Comparison of ENCODE assay signal across 8 cellular contexts in the genomic region with DNA sequence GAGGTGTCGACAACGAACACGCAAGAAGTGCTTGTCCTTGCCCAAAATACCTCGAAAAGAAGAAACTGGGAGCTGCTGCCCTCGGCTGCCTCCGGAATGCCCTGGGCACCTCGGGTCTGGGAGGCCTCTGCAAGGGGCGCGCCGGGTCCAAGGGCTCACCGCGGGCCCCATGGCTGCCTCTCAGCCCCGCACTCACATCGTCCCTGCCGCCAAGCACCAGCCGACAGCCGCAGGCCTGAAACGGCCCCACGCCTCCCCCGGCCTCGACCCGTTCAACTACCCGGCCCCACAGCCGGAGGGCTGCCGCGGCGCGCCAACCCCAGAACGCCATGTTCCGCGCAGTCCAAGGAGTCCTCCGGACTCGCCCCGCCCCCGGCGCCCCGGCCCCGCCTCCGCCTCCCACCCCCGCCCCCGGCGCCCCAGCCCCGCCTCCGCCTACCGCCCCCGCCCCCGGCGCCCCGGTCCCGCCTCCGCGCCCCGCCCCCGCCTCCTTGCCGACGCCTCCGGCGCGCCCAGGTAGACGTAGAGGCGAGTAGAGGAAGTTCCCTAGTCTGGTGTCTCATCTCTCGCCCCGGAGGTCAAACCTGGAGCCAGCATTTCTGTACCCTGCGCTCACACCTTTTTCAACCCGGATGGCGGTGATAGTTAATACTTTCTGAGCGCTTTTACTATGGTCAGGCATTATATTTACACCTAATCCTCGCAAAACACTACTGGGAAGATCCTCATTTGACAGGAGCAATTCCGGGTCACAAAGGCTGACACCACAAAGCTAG. TPM values are rescaled to one million over a fixed set of nuclear protein-coding genes. Genes with fewer than 3 reads are reported as not detected.
DNase-seq lines count a peak whose midpoint lies in the region; ATAC-seq and TF ChIP-seq lines count a peak whose summit lies in the region.

A gene (minus strand): TSS at position 345 of the 776 bp plus-strand sequence. CDS start 14 bp downstream, at position 331.

- DNase-seq in D341Med (ENCODE audit: low spot score): peak; percentile 98
- peak in 74 of 76 experiments; percentile 12 to 89 (median 74) for DNase-seq in HUDEP-2 (lab: John Stamatoyannopoulos, UW; ENCODE audit: unreplicated experiment in 76 of 76)
- peak; percentile 94 for DNase-seq in OCI-LY7 (ENCODE audit: low spot score)
- peak; percentile 71 for DNase-seq in activated T-cell treated with anti-CD3 and anti-CD28 coated beads for 24 hours (ENCODE audit: low read depth)
- DNase-seq in epithelial cell of prostate (ENCODE audit: low read depth, low spot score): peak; percentile 48
- DNase-seq in mucosa of descending colon: peak; percentile 91 to 93 (median 91)
- DNase-seq in stimulated activated CD8-positive, alpha-beta memory T cell treated with anti-CD3 and anti-CD28 coated beads, Interleukin-4, amount 100 ng/mL, for 24 hours (ENCODE audit: low read depth): peak; percentile 52

- no peak for TF ChIP-seq CTCF in OCI-LY7 (conservative IDR thresholded peaks at IDR 0.05; ENCODE audit: low read length)
- TF ChIP-seq CTCF in mucosa of descending colon (IDR thresholded peaks at IDR 0.05): no peak

- H3K79me2 ChIP-seq in OCI-LY7 (ENCODE audit: insufficient read depth, low read depth, low read length): peaks cover 32% of the 10 kb centered on the region

- H3K4me1 ChIP-seq in OCI-LY7 (ENCODE audit: insufficient read depth, low read length, poor library complexity, severe bottlenecking) (peaks cover 19% of the 10 kb centered on the region), mucosa of descending colon (ENCODE audit: low read depth) (peaks cover 18% of the 10 kb centered on the region)

- CTCF ChIA-PET in OCI-LY7 (lab: Charles Lee; ENCODE audit: unreplicated experiment): no interaction called here

- intact Hi-C loops in OCI-LY7 (cut with micrococcal nuclease; ENCODE audit: unreplicated experiment): loop anchor here (1.0 kb wide), 1 partner anchor 29 kb away; a partner anchor contains a TSS
- intact Hi-C loops in mucosa of descending colon (cut with DNase I, micrococcal nuclease): no loop called here

- H3K4me3 ChIP-seq in OCI-LY7 (ENCODE audit: low read depth, low read length, poor library complexity, severe bottlenecking) (peak within 1 kb of the TSS; percentile 99), mucosa of descending colon (peak within 1 kb of the TSS; percentile 89)

- peaks cover 10% of the 10 kb centered on the region; the same call in 1 of the 2 replicates for H4K20me1 ChIP-seq in OCI-LY7 (ENCODE audit: insufficient read depth, low read length)

- H3K4me2 ChIP-seq in OCI-LY7 (ENCODE audit: low read length): peak within 1 kb of the TSS; percentile 92

- no TSS peak for BruUV-seq in OCI-LY7 (replicated peaks; lab: Mats Ljungman, UMichigan)

- H3K27ac ChIP-seq in OCI-LY7 (ENCODE audit: low read depth, low read length, poor library complexity, severe bottlenecking) (peak within 1 kb of the TSS; percentile 89), epithelial cell of prostate (peak within 1 kb of the TSS; percentile 93)

- H3K9me3 ChIP-seq in OCI-LY7 (ENCODE audit: low read length): no peaks in the 10 kb centered on the region
- no peaks in the 10 kb centered on the region for H3K9me3 ChIP-seq in mucosa of descending colon

- peaks cover 22% of the 10 kb centered on the region for H3K36me3 ChIP-seq in OCI-LY7 (ENCODE audit: insufficient read depth, low read length)
- H3K36me3 ChIP-seq in mucosa of descending colon (ENCODE audit: low read depth): no peaks in the 10 kb centered on the region

- POLR2A ChIA-PET in OCI-LY7 (lab: Charles Lee): interaction anchor here (0.9 to 1.8 kb wide), 4 partner anchors 12 to 28 kb away, joined by 3 to 7 read pairs (median 5); a partner anchor contains a TSS

- peak; percentile 65 for ATAC-seq in GM21381 (IDR thresholded peaks at IDR 0.05; ENCODE audit: unreplicated experiment)
- ATAC-seq in mucosa of descending colon: peak; percentile 96

- H3K9me2 ChIP-seq in OCI-LY7 (ENCODE audit: insufficient read depth, low read length): no peaks in the 10 kb centered on the region

- peak within 1 kb of the TSS; percentile 79 for H2AFZ ChIP-seq in OCI-LY7 (ENCODE audit: low read length)

RNA-seq across cellular contexts. Expression of the gene that starts here (rescaled TPM):
- total RNA-seq in OCI-LY7 (2014; rRNA removed; shearing (Covaris generic)): 8.5 and 10.3 TPM in 2 replicates
- total RNA-seq in OCI-LY7 (2022) (18.5 and 21.0 TPM in 2 replicates), mucosa of descending colon (10 to 100 TPM; 19.3 to 22.1 (median 22.0) TPM)

Comparison
In these comparisons a context has a peak if more than half of its experiments do, and no peak if none do; other contexts are left out.
1. Peak in every context shown above with its lines: DNase-seq, ATAC-seq, H3K4me3 ChIP-seq and H3K27ac ChIP-seq.
2. DNase-seq: peak in every context shown above with its lines; median percentile 98 in D341Med; 94 in OCI-LY7; 91 in mucosa of descending colon; 74 in HUDEP-2; 71 in activated T-cell treated with anti-CD3 and anti-CD28 coated beads for 24 hours; 52 in stimulated activated CD8-positive, alpha-beta memory T cell treated with anti-CD3 and anti-CD28 coated beads, Interleukin-4, amount 100 ng/mL, for 24 hours; 48 in epithelial cell of prostate.